ENCODE assay signal across 19 cellular contexts in the genomic region with DNA sequence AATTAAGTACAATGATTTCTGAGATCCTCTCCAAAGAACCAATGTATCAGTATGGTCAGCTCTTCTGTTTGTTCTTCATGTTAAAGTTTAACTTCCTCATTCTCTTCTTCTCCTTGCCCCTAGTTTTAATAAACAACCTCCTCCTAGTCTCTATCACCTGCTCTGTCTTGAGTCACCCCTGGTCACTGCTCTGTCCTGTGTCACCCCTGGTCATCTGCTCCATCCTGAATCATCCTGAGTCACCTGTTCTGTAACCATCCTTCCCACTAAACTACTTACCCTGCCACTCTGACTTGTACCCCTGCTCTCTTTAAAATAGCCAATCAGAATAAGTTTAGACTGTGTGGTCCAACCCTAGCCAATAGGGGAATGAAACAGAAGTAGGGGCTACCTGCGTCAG.
"Had no signal": no experiment of that assay in that cellular context is flagged by ENCODE, and none has a peak within 500 bp of the region (broad histone marks: within the 10 kb centered on the region; RNA-seq: fewer than 3 reads in every experiment).

No MANE protein-coding gene starts in this region.

- H3K36me3 ChIP-seq: neutrophil, stomach, thoracic aorta, transverse colon had no signal

- H3K27me3 ChIP-seq: foreskin keratinocyte, neutrophil, stomach, transverse colon had no signal

- DNase-seq: effector memory CD8-positive, alpha-beta T cell; foreskin keratinocyte; immature natural killer cell; left colon; left ventricle myocardium superior; mesendoderm; naive thymus-derived CD8-positive, alpha-beta T cell; posterior cingulate gyrus; stimulated activated CD4-positive, alpha-beta T cell treated with anti-CD3 and anti-CD28 coated beads, Interleukin-2, amount 100 ng/mL, for 24 hours; stimulated activated naive CD4-positive, alpha-beta T cell; stomach; substantia nigra; transverse colon had no signal

- ATAC-seq: effector memory CD8-positive, alpha-beta T cell; foreskin keratinocyte; left colon; left ventricle myocardium superior; naive thymus-derived CD8-positive, alpha-beta T cell; sciatic nerve had no signal

- FAIRE-seq: colon, keratinocyte had no signal

- H3K4me3 ChIP-seq: lung, stomach, thoracic aorta, transverse colon had no signal

- H3K9me3 ChIP-seq: neutrophil, stomach, thoracic aorta had no signal

- H3K27ac ChIP-seq: foreskin keratinocyte, neutrophil, stomach, thoracic aorta, transverse colon had no signal

- H3K4me1 ChIP-seq: foreskin keratinocyte, stomach, transverse colon had no signal
